ENCODE assay signal across 8 cellular contexts in the genomic region with DNA sequence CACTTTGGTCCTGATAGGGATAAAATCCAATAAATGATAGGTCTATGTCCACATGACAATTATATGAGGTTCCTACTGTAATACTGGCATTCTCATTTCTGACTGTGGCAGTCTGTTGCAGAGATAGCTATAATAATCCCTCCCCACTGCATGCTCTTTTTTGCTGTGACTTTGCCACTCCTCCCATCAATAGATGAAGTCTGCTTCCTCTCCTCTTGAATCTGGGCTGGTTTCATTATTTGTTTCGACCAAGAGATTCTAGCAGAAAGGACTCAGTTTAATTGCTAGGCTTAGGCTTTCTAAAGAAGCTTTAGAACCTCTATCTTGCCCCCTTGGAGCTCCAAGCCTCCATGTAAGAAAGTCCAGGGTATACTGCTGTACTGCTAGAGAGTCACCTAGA. TPM values are rescaled to one million over a fixed set of nuclear protein-coding genes. Genes with fewer than 3 reads are reported as not detected.
DNase-seq lines count a peak whose midpoint lies in the region; ATAC-seq and TF ChIP-seq lines count a peak whose summit lies in the region.

No MANE protein-coding gene starts in this region.

- H3K23ac ChIP-seq in mesenchymal stem cell (ENCODE audit: low read length in 2 of 2) = no peak overlapping the region

- no peak overlapping the region for H2BK120ac ChIP-seq in mesenchymal stem cell (ENCODE audit: low read depth, low read length)

- no peaks in the 10 kb centered on the region for H3K36me3 Mint-ChIP-seq in CD8-positive, alpha-beta T cell
- no peaks in the 10 kb centered on the region for H3K36me3 Mint-ChIP-seq in activated CD4-positive, alpha-beta memory T cell treated with anti-CD3 and anti-CD28 coated beads, Interleukin-2, amount 10 ng/mL, durations not matched to agents 7 days and 5 days (ENCODE audit: low read depth)
- no peaks in the 10 kb centered on the region for H3K36me3 Mint-ChIP-seq in glutamatergic neuron (ENCODE audit: unreplicated experiment)

- peak overlapping the region; percentile 71 for H2AK5ac ChIP-seq in mesenchymal stem cell (ENCODE audit: low read length, severe bottlenecking)

- no peak overlapping the region for H3K4me3 ChIP-seq in CD8-positive, alpha-beta T cell (ENCODE audit: low read depth, low read length)
- H3K4me3 ChIP-seq in mesenchymal stem cell (ENCODE audit: insufficient read depth in 1 of 2, low read depth in 1 of 2, low read length in 2 of 2) (no peak overlapping the region), adrenal gland (no peak overlapping the region)

- H3K36me3 ChIP-seq in CD8-positive, alpha-beta T cell (ENCODE audit: insufficient read depth, low read length) = no peaks in the 10 kb centered on the region
- H3K36me3 ChIP-seq in mesenchymal stem cell (ENCODE audit: control insufficient read depth in 1 of 2, insufficient read depth in 2 of 2, low read depth in 1 of 2, low read length in 2 of 2) (no peaks in the 10 kb centered on the region), adrenal gland (replicated peaks in 1 of 2) (no peaks in the 10 kb centered on the region)

- no peak overlapping the region for H4K91ac ChIP-seq in mesenchymal stem cell (ENCODE audit: low read length)

- TF ChIP-seq POLR2A in adrenal gland (IDR thresholded peaks at IDR 0.05) = no peak

- H3K9me3 Mint-ChIP-seq in CD8-positive, alpha-beta T cell = no peaks in the 10 kb centered on the region
- H3K9me3 Mint-ChIP-seq in activated CD4-positive, alpha-beta memory T cell treated with anti-CD3 and anti-CD28 coated beads, Interleukin-2, amount 10 ng/mL, durations not matched to agents 7 days and 5 days = no peaks in the 10 kb centered on the region
- no peaks in the 10 kb centered on the region for H3K9me3 Mint-ChIP-seq in glutamatergic neuron (ENCODE audit: unreplicated experiment)

- no peak for DNase-seq in CD8-positive, alpha-beta T cell
- DNase-seq in activated CD4-positive, alpha-beta memory T cell treated with anti-CD3 and anti-CD28 coated beads, Interleukin-2, amount 10 ng/mL, durations not matched to agents 7 days and 5 days = no peak
- no peak for DNase-seq in mesenchymal stem cell
- DNase-seq in glutamatergic neuron = no peak
- DNase-seq in NCI-H2107 (lab: John Stamatoyannopoulos, UW) = no peak
- no peak for DNase-seq in adrenal gland
- DNase-seq in 8988T = no peak

- H3K18ac ChIP-seq in mesenchymal stem cell (ENCODE audit: low read depth in 1 of 2, low read length in 2 of 2) = peak overlapping the region in 1 of 2 experiments; percentile 53

- no peaks in the 10 kb centered on the region for H3K27me3 ChIP-seq in CD8-positive, alpha-beta T cell (ENCODE audit: insufficient read depth, low read length)
- H3K27me3 ChIP-seq in mesenchymal stem cell (ENCODE audit: control insufficient read depth in 1 of 2, insufficient read depth in 1 of 2, low read length in 2 of 2) (no peaks in the 10 kb centered on the region), adrenal gland (no peaks in the 10 kb centered on the region)

- CTCF ChIA-PET in CD8-positive, alpha-beta T cell (lab: Charles Lee) = interaction anchor here (1.3 kb wide), 1 partner anchor 119 kb away, joined by 4 read pairs; a partner anchor contains a TSS
- CTCF ChIA-PET in activated CD4-positive, alpha-beta memory T cell treated with anti-CD3 and anti-CD28 coated beads, Interleukin-2, amount 10 ng/mL, durations not matched to agents 7 days and 5 days (lab: Charles Lee) = interaction anchor here (1.0 kb wide), 1 partner anchor 23 kb away, joined by 3 read pairs; a partner anchor contains a TSS

- no peak overlapping the region for H3K14ac ChIP-seq in mesenchymal stem cell (ENCODE audit: low read length in 2 of 2)

- no peak overlapping the region for H2AFZ ChIP-seq in mesenchymal stem cell (ENCODE audit: low read depth, low read length)

- H3K4ac ChIP-seq in mesenchymal stem cell (ENCODE audit: low read depth in 1 of 2, low read length in 2 of 2) = no peak overlapping the region

- ATAC-seq in CD8-positive, alpha-beta T cell = no peak
- peak; percentile 39 for ATAC-seq in GM21515 (IDR thresholded peaks at IDR 0.05; ENCODE audit: unreplicated experiment)

- peaks cover 35% of the 10 kb centered on the region for H3K4me1 Mint-ChIP-seq in CD8-positive, alpha-beta T cell (ENCODE audit: low read depth)
- H3K4me1 Mint-ChIP-seq in activated CD4-positive, alpha-beta memory T cell treated with anti-CD3 and anti-CD28 coated beads, Interleukin-2, amount 10 ng/mL, durations not matched to agents 7 days and 5 days = peaks cover 50% of the 10 kb centered on the region
- peaks cover 6% of the 10 kb centered on the region for H3K4me1 Mint-ChIP-seq in glutamatergic neuron (ENCODE audit: low read depth, unreplicated experiment)

- no peak overlapping the region for H2BK15ac ChIP-seq in mesenchymal stem cell (ENCODE audit: low read depth, poor library complexity, severe bottlenecking)

- no peak overlapping the region for H3K4me2 ChIP-seq in mesenchymal stem cell (ENCODE audit: low read length, poor library complexity, severe bottlenecking)

- no peak overlapping the region for H4K8ac ChIP-seq in mesenchymal stem cell (ENCODE audit: low read length)

- H3K27ac ChIP-seq in CD8-positive, alpha-beta T cell (ENCODE audit: low read depth, low read length) = no peak overlapping the region
- H3K27ac ChIP-seq in mesenchymal stem cell (ENCODE audit: low read length, poor library complexity, severe bottlenecking) = peak overlapping the region; percentile 44
- H3K27ac ChIP-seq in adrenal gland = no peak overlapping the region

- intact Hi-C loops in CD8-positive, alpha-beta T cell (cut with DNase I, micrococcal nuclease) = no loop called here
- intact Hi-C loops in adrenal gland (cut with DNase I) = no loop called here

- POLR2A ChIA-PET in CD8-positive, alpha-beta T cell (lab: Charles Lee) = interaction anchor here (1.1 to 1.3 kb wide), 2 partner anchors 19 to 25 kb away, joined by 3 to 4 read pairs; no protein-coding TSS in a partner anchor
- POLR2A ChIA-PET in activated CD4-positive, alpha-beta memory T cell treated with anti-CD3 and anti-CD28 coated beads, Interleukin-2, amount 10 ng/mL, durations not matched to agents 7 days and 5 days (lab: Charles Lee) = interaction anchor here (1.6 to 6.4 kb wide), 2 partner anchors 20 to 25 kb away, joined by 6 to 49 read pairs; a partner anchor contains a TSS

- no peaks in the 10 kb centered on the region for H3K79me1 ChIP-seq in mesenchymal stem cell (replicated peaks; ENCODE audit: low read length, poor library complexity, severe bottlenecking)

- no peaks in the 10 kb centered on the region for H3K9me3 ChIP-seq in CD8-positive, alpha-beta T cell (ENCODE audit: low read length)
- H3K9me3 ChIP-seq in mesenchymal stem cell (ENCODE audit: control insufficient read depth, low read length) (no peaks in the 10 kb centered on the region), adrenal gland (replicated peaks in 1 of 3) (no peaks in the 10 kb centered on the region)

- H2BK5ac ChIP-seq in mesenchymal stem cell (ENCODE audit: low read depth, low read length, poor library complexity, severe bottlenecking) = no peak overlapping the region

- WGBS in mesenchymal stem cell = 100% methylated on average over 1 of the region's 1 CpG
- WGBS in adrenal gland, 4 donors = 88 to 97% (median 91%) methylated on average over 1 of the region's 1 CpG

- peak overlapping the region in 1 of 2 experiments; percentile 25 for H2BK12ac ChIP-seq in mesenchymal stem cell (ENCODE audit: low read length in 2 of 2)

- H3K4me3 Mint-ChIP-seq in CD8-positive, alpha-beta T cell = no peak overlapping the region
- H3K4me3 Mint-ChIP-seq in activated CD4-positive, alpha-beta memory T cell treated with anti-CD3 and anti-CD28 coated beads, Interleukin-2, amount 10 ng/mL, durations not matched to agents 7 days and 5 days = no peak overlapping the region
- no peak overlapping the region for H3K4me3 Mint-ChIP-seq in glutamatergic neuron (ENCODE audit: unreplicated experiment)

- H3K4me1 ChIP-seq in CD8-positive, alpha-beta T cell (ENCODE audit: insufficient read depth, low read length) = peaks cover 28% of the 10 kb centered on the region
- H3K4me1 ChIP-seq in mesenchymal stem cell (ENCODE audit: control insufficient read depth, insufficient read depth, low read depth, low read length) (peaks cover 12% of the 10 kb centered on the region), adrenal gland (replicated peaks in 1 of 2) (peaks cover 0 to 17% of the 10 kb centered on the region in 2 donors)

- peak overlapping the region; percentile 46 for H3K27ac Mint-ChIP-seq in CD8-positive, alpha-beta T cell
- H3K27ac Mint-ChIP-seq in activated CD4-positive, alpha-beta memory T cell treated with anti-CD3 and anti-CD28 coated beads, Interleukin-2, amount 10 ng/mL, durations not matched to agents 7 days and 5 days = peak overlapping the region; percentile 16
- H3K27ac Mint-ChIP-seq in glutamatergic neuron (ENCODE audit: unreplicated experiment) = no peak overlapping the region

- no peaks in the 10 kb centered on the region for H3K27me3 Mint-ChIP-seq in CD8-positive, alpha-beta T cell (ENCODE audit: low read depth)
- no peaks in the 10 kb centered on the region for H3K27me3 Mint-ChIP-seq in activated CD4-positive, alpha-beta memory T cell treated with anti-CD3 and anti-CD28 coated beads, Interleukin-2, amount 10 ng/mL, durations not matched to agents 7 days and 5 days
- no peaks in the 10 kb centered on the region for H3K27me3 Mint-ChIP-seq in glutamatergic neuron (ENCODE audit: unreplicated experiment)

- TF ChIP-seq CTCF in CD8-positive, alpha-beta T cell (IDR thresholded peaks at IDR 0.05) = no peak
- TF ChIP-seq CTCF in glutamatergic neuron (IDR thresholded peaks at IDR 0.05; ENCODE audit: partially characterized antibody, unreplicated experiment) (no peak), adrenal gland (IDR thresholded peaks at IDR 0.05) (no peak)

- H3K9ac ChIP-seq in mesenchymal stem cell (ENCODE audit: low read length) = peak overlapping the region; percentile 60

RNA-seq across cellular contexts. Expression of a gene that starts 23.3 kb away (rescaled TPM):
- 10 to 100 TPM; 43.9 to 51.4 TPM for total RNA-seq in CD8-positive, alpha-beta T cell
- 10 to 100 TPM; 91.3 to 99.1 TPM for total RNA-seq in activated CD4-positive, alpha-beta memory T cell treated with anti-CD3 and anti-CD28 coated beads, Interleukin-2, amount 10 ng/mL, durations not matched to agents 7 days and 5 days
- polyA plus RNA-seq in mesenchymal stem cell (2013, experiment 1 of 2) = 22.5 TPM
- 24.2 TPM for polyA plus RNA-seq in mesenchymal stem cell (2013, experiment 2 of 2)
- total RNA-seq in glutamatergic neuron (ENCODE audit: unreplicated experiment) = 108 TPM
- 10 to 100 TPM; 24.8 to 77.8 (median 42.1) TPM for total RNA-seq in adrenal gland
- polyA plus RNA-seq in adrenal gland = 10 to 100 TPM in 1 of 3 donors, 1 to 10 TPM in 2; 3.2 to 29.7 (median 7.2) TPM
